1 cellular context compared by ENCODE assay signal in genomic region chr18:49813321-49814146, GRCh38.
A peak's percentile ranks its signal among the peaks of the same experiment; 100 is the strongest.
TF ChIP-seq lines count a peak whose summit lies in the region.

Gene ACAA2, minus strand, starts transcription at chr18:49813533. Its CDS starts 49 bp downstream, at chr18:49813484.

TF ChIP-seq in HepG2, 621 proteins besides CTCF, POLR2A, EP300 and RAD21 (continued from another document and continues in another):
- TF ChIP-seq IRF9 (CRISPR knock-in tag; IDR thresholded peaks at IDR 0.05; ENCODE audit: borderline replicate concordance) (no peak), ZFP36L1 (CRISPR knock-in tag; IDR thresholded peaks at IDR 0.05) (no peak), ZFP36L2 (CRISPR knock-in tag; IDR thresholded peaks at IDR 0.05) (no peak), ZNF772 (CRISPR knock-in tag; IDR thresholded peaks at IDR 0.05) (peak; percentile 25; the same call in 1 of the 2 replicates), SRSF4 (IDR thresholded peaks at IDR 0.05; ENCODE audit: low read depth, low read length, poor library complexity, severe bottlenecking) (no peak), TSC22D2 (CRISPR knock-in tag; IDR thresholded peaks at IDR 0.05; ENCODE audit: borderline replicate concordance) (peak; percentile 7; the same call in 1 of the 2 replicates), ZNF83 (CRISPR knock-in tag; IDR thresholded peaks at IDR 0.05; ENCODE audit: borderline replicate concordance) (peak; percentile 31; the same call in 1 of the 2 replicates), ZC3H4 (CRISPR knock-in tag; IDR thresholded peaks at IDR 0.05; ENCODE audit: borderline replicate concordance) (no peak; the same call in 1 of the 2 replicates), EHMT2 (IDR thresholded peaks at IDR 0.05; ENCODE audit: borderline replicate concordance, low read depth, low read length) (no peak), ZFP37 (CRISPR knock-in tag; IDR thresholded peaks at IDR 0.05; ENCODE audit: borderline replicate concordance) (no peak), HIVEP1 (CRISPR knock-in tag; IDR thresholded peaks at IDR 0.05) (no peak; the same call in none of the 2 replicates), MEIS1 (CRISPR knock-in tag; IDR thresholded peaks at IDR 0.05; ENCODE audit: borderline replicate concordance) (no peak; the same call in 1 of the 2 replicates), ZNF432 (CRISPR knock-in tag; IDR thresholded peaks at IDR 0.05; ENCODE audit: borderline replicate concordance) (no peak), ZZZ3 (CRISPR knock-in tag; IDR thresholded peaks at IDR 0.05; ENCODE audit: borderline replicate concordance) (no peak), GATAD1 (CRISPR knock-in tag; IDR thresholded peaks at IDR 0.05) (no peak; the same call in 1 of the 2 replicates), SP2 (CRISPR knock-in tag; IDR thresholded peaks at IDR 0.05) (no peak), KAT8 (CRISPR knock-in tag; IDR thresholded peaks at IDR 0.05) (peak; percentile 45; the same call in 1 of the 2 replicates), SRF (IDR thresholded peaks at IDR 0.05; ENCODE audit: low read depth, low read length) (no peak), ZNF20 (CRISPR knock-in tag; IDR thresholded peaks at IDR 0.05) (0 out of 2 replicates have a peak, but pooled peaks have one; percentile 22), BRCA1 (CRISPR knock-in tag; IDR thresholded peaks at IDR 0.05) (0 out of 2 replicates have a peak, but pooled peaks have one; percentile 71), ZNF678 (CRISPR knock-in tag; IDR thresholded peaks at IDR 0.05) (no peak), ZNF383 (CRISPR knock-in tag; IDR thresholded peaks at IDR 0.05; ENCODE audit: borderline replicate concordance) (no peak), ZNF282 (IDR thresholded peaks at IDR 0.05; ENCODE audit: partially characterized antibody) (no peak), ZNF569 (CRISPR knock-in tag; IDR thresholded peaks at IDR 0.05; ENCODE audit: borderline replicate concordance) (no peak), ZNF598 (CRISPR knock-in tag; IDR thresholded peaks at IDR 0.05; ENCODE audit: borderline replicate concordance) (no peak), ZNF879 (CRISPR knock-in tag; IDR thresholded peaks at IDR 0.05) (0 out of 2 replicates have a peak, but pooled peaks have one; percentile 30), CREB3 (CRISPR knock-in tag; IDR thresholded peaks at IDR 0.05) (peak; percentile 87; the same call in 1 of the 2 replicates), SNAPC2 (CRISPR knock-in tag; IDR thresholded peaks at IDR 0.05) (no peak), HNF4G (IDR thresholded peaks at IDR 0.05; ENCODE audit: borderline replicate concordance, low read depth, low read length) (no peak), HNF4G (CRISPR knock-in tag; IDR thresholded peaks at IDR 0.05; ENCODE audit: borderline replicate concordance, low read depth) (no peak), ZNF550 (CRISPR knock-in tag; IDR thresholded peaks at IDR 0.05; ENCODE audit: borderline replicate concordance) (no peak), PAX8 (CRISPR knock-in tag; IDR thresholded peaks at IDR 0.05; ENCODE audit: borderline replicate concordance) (no peak), TEAD3 (CRISPR knock-in tag; optimal IDR thresholded peaks at IDR 0.05; ENCODE audit: borderline replicate concordance) (no peak), EEA1 (CRISPR knock-in tag; IDR thresholded peaks at IDR 0.05; ENCODE audit: borderline replicate concordance) (no peak; the same call in 1 of the 2 replicates), PBX3 (CRISPR knock-in tag; IDR thresholded peaks at IDR 0.05; ENCODE audit: borderline replicate concordance) (no peak), ZNF781 (CRISPR knock-in tag; IDR thresholded peaks at IDR 0.05; ENCODE audit: borderline replicate concordance, not compliant biosample characterization) (no peak), SOX5 (CRISPR knock-in tag; IDR thresholded peaks at IDR 0.05; ENCODE audit: borderline replicate concordance) (peak; percentile 8; the same call in 1 of the 2 replicates), ETV5 (CRISPR knock-in tag; IDR thresholded peaks at IDR 0.05; ENCODE audit: borderline replicate concordance) (peak; percentile 73), YEATS2 (CRISPR knock-in tag; IDR thresholded peaks at IDR 0.05; ENCODE audit: borderline replicate concordance) (no peak), ZNF281 (CRISPR knock-in tag; IDR thresholded peaks at IDR 0.05; ENCODE audit: borderline replicate concordance) (peak; percentile 41), ZNF234 (CRISPR knock-in tag; conservative IDR thresholded peaks at IDR 0.05) (peak; percentile 46; the same call in 1 of the 2 replicates), ZFY (CRISPR knock-in tag; IDR thresholded peaks at IDR 0.05) (peak; percentile 49), ZNF280D (CRISPR knock-in tag; IDR thresholded peaks at IDR 0.05) (no peak), GRHL1 (CRISPR knock-in tag; conservative IDR thresholded peaks at IDR 0.05) (no peak), NR2F6 (IDR thresholded peaks at IDR 0.05) (no peak; the same call in none of the 2 replicates), NR2F6 (CRISPR knock-in tag; IDR thresholded peaks at IDR 0.05) (peak; percentile 22; the same call in 1 of the 2 replicates), CBX1 (IDR thresholded peaks at IDR 0.05; ENCODE audit: low read depth) (no peak), ZNF513 (CRISPR knock-in tag; conservative IDR thresholded peaks at IDR 0.05) (no peak), GFI1 (CRISPR knock-in tag; IDR thresholded peaks at IDR 0.05; ENCODE audit: borderline replicate concordance) (peak; percentile 73; the same call in 1 of the 2 replicates), ZNF607 (CRISPR knock-in tag; IDR thresholded peaks at IDR 0.05; ENCODE audit: borderline replicate concordance) (no peak; the same call in 1 of the 2 replicates), SNRNP70 (IDR thresholded peaks at IDR 0.05; ENCODE audit: low read depth, low read length) (no peak), ZSCAN31 (CRISPR knock-in tag; IDR thresholded peaks at IDR 0.05; ENCODE audit: low read depth) (no peak), ZFP1 (CRISPR knock-in tag; IDR thresholded peaks at IDR 0.05) (no peak; the same call in 1 of the 2 replicates)
- TF ChIP-seq, protein P1, sequence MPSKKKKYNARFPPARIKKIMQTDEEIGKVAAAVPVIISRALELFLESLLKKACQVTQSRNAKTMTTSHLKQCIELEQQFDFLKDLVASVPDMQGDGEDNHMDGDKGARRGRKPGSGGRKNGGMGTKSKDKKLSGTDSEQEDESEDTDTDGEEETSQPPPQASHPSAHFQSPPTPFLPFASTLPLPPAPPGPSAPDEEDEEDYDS (CRISPR knock-in tag; IDR thresholded peaks at IDR 0.05): no peak; the same call in 1 of the 2 replicates
- TF ChIP-seq, protein P2, sequence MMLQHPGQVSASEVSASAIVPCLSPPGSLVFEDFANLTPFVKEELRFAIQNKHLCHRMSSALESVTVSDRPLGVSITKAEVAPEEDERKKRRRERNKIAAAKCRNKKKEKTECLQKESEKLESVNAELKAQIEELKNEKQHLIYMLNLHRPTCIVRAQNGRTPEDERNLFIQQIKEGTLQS (CRISPR knock-in tag; IDR thresholded peaks at IDR 0.05): no peak
- TF ChIP-seq, protein P3, sequence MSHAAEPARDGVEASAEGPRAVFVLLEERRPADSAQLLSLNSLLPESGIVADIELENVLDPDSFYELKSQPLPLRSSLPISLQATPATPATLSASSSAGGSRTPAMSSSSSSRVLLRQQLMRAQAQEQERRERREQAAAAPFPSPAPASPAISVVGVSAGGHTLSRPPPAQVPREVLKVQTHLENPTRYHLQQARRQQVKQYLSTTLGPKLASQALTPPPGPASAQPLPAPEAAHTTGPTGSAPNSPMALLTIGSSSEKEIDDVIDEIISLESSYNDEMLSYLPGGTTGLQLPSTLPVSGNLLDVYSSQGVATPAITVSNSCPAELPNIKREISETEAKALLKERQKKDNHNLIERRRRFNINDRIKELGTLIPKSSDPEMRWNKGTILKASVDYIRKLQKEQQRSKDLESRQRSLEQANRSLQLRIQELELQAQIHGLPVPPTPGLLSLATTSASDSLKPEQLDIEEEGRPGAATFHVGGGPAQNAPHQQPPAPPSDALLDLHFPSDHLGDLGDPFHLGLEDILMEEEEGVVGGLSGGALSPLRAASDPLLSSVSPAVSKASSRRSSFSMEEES (CRISPR knock-in tag; IDR thresholded peaks at IDR 0.05): 0 out of 2 replicates have a peak, but pooled peaks have one; percentile 0
